8 cellular contexts compared by ENCODE assay signal in genomic region chr13:76885203-76886004, GRCh38. TPM values are rescaled to one million over a fixed set of nuclear protein-coding genes. Genes with fewer than 3 reads are reported as not detected.
A peak's percentile ranks its signal among the peaks of the same experiment; 100 is the strongest.
DNase-seq lines count a peak whose midpoint lies in the region; ATAC-seq and TF ChIP-seq lines count a peak whose summit lies in the region.

No MANE protein-coding gene starts in this region.

- H3K27me3 Mint-ChIP-seq in chondrocyte (ENCODE audit: low read depth) = no peaks in the 10 kb centered on the region

- DNase-seq in DMS 273 (lab: John Stamatoyannopoulos, UW; ENCODE audit: unreplicated experiment) (peak; percentile 82), DMS 273 treated with DMSO at 0.1 percent for 48 hours (lab: John Stamatoyannopoulos, UW) (no peak), NCI-H146 treated with DMSO at 0.1 percent for 48 hours (lab: John Stamatoyannopoulos, UW; ENCODE audit: unreplicated experiment) (peak; percentile 44), chondrocyte (ENCODE audit: low spot score) (peak; percentile 90), left lobe of liver (ENCODE audit: low spot score) (peak; percentile 61)
- peak; percentile 33 for DNase-seq in activated CD4-positive, alpha-beta T cell treated with anti-CD3 and anti-CD28 coated beads for 1 hour
- peak; percentile 23 for DNase-seq in stimulated activated CD4-positive, alpha-beta T cell treated with anti-CD3 and anti-CD28 coated beads, Interleukin-2, amount 100 ng/mL, for 4 hours (ENCODE audit: low read depth)

- H3K9me3 Mint-ChIP-seq in chondrocyte (ENCODE audit: low read depth) = no peaks in the 10 kb centered on the region

- peaks cover 3% of the 10 kb centered on the region for H3K36me3 Mint-ChIP-seq in chondrocyte (ENCODE audit: low read depth)

- TF ChIP-seq CTCF in chondrocyte (IDR thresholded peaks at IDR 0.05) = peak; percentile 78

- peak overlapping the region; percentile 87 for H3K4me3 Mint-ChIP-seq in chondrocyte (ENCODE audit: unreplicated experiment)

- H3K27ac Mint-ChIP-seq in chondrocyte (ENCODE audit: unreplicated experiment) = no peak overlapping the region

- ATAC-seq in HG02642 (IDR thresholded peaks at IDR 0.05; ENCODE audit: poor library complexity, unreplicated experiment) (peak; percentile 48), left lobe of liver (peak; percentile 50)

- H3K4me1 Mint-ChIP-seq in chondrocyte (ENCODE audit: low read depth) = peaks cover 39% of the 10 kb centered on the region

RNA-seq across cellular contexts. Expression of gene KCTD12, which starts 0.8 kb away (rescaled TPM):
- total RNA-seq in chondrocyte (33.8 to 49.6 TPM (median 34.1 TPM) in 3 replicates), left lobe of liver (3.7 TPM)
